In genomic region chr16:50616883-50617629, GRCh38 we compare ENCODE assay signal across 12 cellular contexts.
DNase-seq lines count a peak whose midpoint lies in the region; ATAC-seq and TF ChIP-seq lines count a peak whose summit lies in the region.
"Had no signal": no experiment of that assay in that cellular context is flagged by ENCODE, and none has a peak within 500 bp of the region (broad histone marks: within the 10 kb centered on the region; RNA-seq: fewer than 3 reads in every experiment).

No MANE protein-coding gene starts in this region.

- no peaks in the 10 kb centered on the region for H3K36me3 ChIP-seq in OCI-LY3 (replicated peaks; ENCODE audit: low read depth, low read length)
- H3K36me3 ChIP-seq in kidney epithelial cell (ENCODE audit: control insufficient read depth, insufficient read depth, low read length) = no peaks in the 10 kb centered on the region
- H3K36me3 ChIP-seq in smooth muscle cell (ENCODE audit: low read depth) = no peaks in the 10 kb centered on the region

- no peaks in the 10 kb centered on the region for H3K9me3 Mint-ChIP-seq in activated T-cell treated with anti-CD3 and anti-CD28 coated beads, Interleukin-2, amount 50 U/mL, for 4 hours
- H3K9me3 Mint-ChIP-seq: activated CD8-positive, alpha-beta T cell treated with anti-CD3 and anti-CD28 coated beads for 36 hours; activated naive CD8-positive, alpha-beta T cell treated with anti-CD3 and anti-CD28 coated beads, Interleukin-2, amount 10 ng/mL, durations not matched to agents 7 days and 5 days; HFFc6 had no signal

- H3K4me3 ChIP-seq in OCI-LY3 (ENCODE audit: low read length) (no peak overlapping the region), kidney epithelial cell (ENCODE audit: low read depth, low read length) (no peak overlapping the region), smooth muscle cell (no peak overlapping the region), dorsolateral prefrontal cortex (no peak overlapping the region)

- H3K4me2 ChIP-seq in OCI-LY3 (ENCODE audit: low read length) (peak overlapping the region; percentile 10; the same call in 1 of the 2 replicates), smooth muscle cell (peak overlapping the region; percentile 49)

- H3K27ac ChIP-seq in OCI-LY3 (ENCODE audit: low read length) (no peak overlapping the region), smooth muscle cell (ENCODE audit: low read depth) (peak overlapping the region; percentile 26), dorsolateral prefrontal cortex (no peak overlapping the region)

- H3K4me1 ChIP-seq in OCI-LY3 (ENCODE audit: low read length) = peaks cover 24% of the 10 kb centered on the region
- H3K4me1 ChIP-seq in smooth muscle cell (ENCODE audit: low read depth) = peaks cover 5% of the 10 kb centered on the region

- H3K79me2 ChIP-seq in OCI-LY3 (ENCODE audit: low read length) (no peaks in the 10 kb centered on the region), smooth muscle cell (ENCODE audit: low read depth) (no peaks in the 10 kb centered on the region)

- no peak for DNase-seq in activated T-cell treated with anti-CD3 and anti-CD28 coated beads, Interleukin-2, amount 50 U/mL, for 4 hours
- DNase-seq in activated T-cell treated with anti-CD3 and anti-CD28 coated beads, Interleukin-2, amount 50 U/mL, for 1 hour = no peak
- DNase-seq in kidney epithelial cell (ENCODE audit: low read depth) (peak; percentile 28), smooth muscle cell (lab: John Stamatoyannopoulos, UW; ENCODE audit: unreplicated experiment) (no peak), COLO829 (ENCODE audit: low spot score) (no peak), HEK293T (ENCODE audit: extremely low spot score) (no peak), dorsolateral prefrontal cortex (no peak)
- DNase-seq: activated CD8-positive, alpha-beta T cell treated with anti-CD3 and anti-CD28 coated beads for 36 hours; activated naive CD8-positive, alpha-beta T cell treated with anti-CD3 and anti-CD28 coated beads, Interleukin-2, amount 10 ng/mL, durations not matched to agents 7 days and 5 days; HFFc6; NCI-H187 had no signal

- H3K27me3 ChIP-seq in OCI-LY3 (ENCODE audit: low read depth, low read length) (no peaks in the 10 kb centered on the region), kidney epithelial cell (ENCODE audit: control insufficient read depth, insufficient read depth, low read length) (no peaks in the 10 kb centered on the region), smooth muscle cell (ENCODE audit: low read depth) (no peaks in the 10 kb centered on the region), dorsolateral prefrontal cortex (peaks cover 0 to 4% (median 0%) of the 10 kb centered on the region in 45 donors)

- no peaks in the 10 kb centered on the region for H3K27me3 Mint-ChIP-seq in activated T-cell treated with anti-CD3 and anti-CD28 coated beads, Interleukin-2, amount 50 U/mL, for 4 hours (ENCODE audit: low read depth)
- H3K27me3 Mint-ChIP-seq: activated CD8-positive, alpha-beta T cell treated with anti-CD3 and anti-CD28 coated beads for 36 hours; activated naive CD8-positive, alpha-beta T cell treated with anti-CD3 and anti-CD28 coated beads, Interleukin-2, amount 10 ng/mL, durations not matched to agents 7 days and 5 days had no signal

- POLR2A ChIA-PET in HEK293T (lab: Yijun Ruan, JAX) = no interaction called here

- TF ChIP-seq CTCF in OCI-LY3 (IDR thresholded peaks at IDR 0.05; ENCODE audit: low read depth, low read length) (no peak), kidney epithelial cell (IDR thresholded peaks at IDR 0.05; ENCODE audit: insufficient read depth, low read length, poor library complexity, severe bottlenecking) (no peak), smooth muscle cell (IDR thresholded peaks at IDR 0.05; ENCODE audit: borderline replicate concordance, insufficient read depth, poor library complexity, severe bottlenecking) (no peak), dorsolateral prefrontal cortex (IDR thresholded peaks at IDR 0.05 in 54 of 56, conservative IDR thresholded peaks at IDR 0.05 in 2 of 56; ENCODE audit: low read depth in 1 of 56, partially characterized antibody in 56 of 56) (no peak)

- H4K20me1 ChIP-seq in OCI-LY3 (ENCODE audit: insufficient read depth, low read length) (no peaks in the 10 kb centered on the region), smooth muscle cell (ENCODE audit: low read depth) (no peaks in the 10 kb centered on the region)

- H2AFZ ChIP-seq in OCI-LY3 (ENCODE audit: low read depth, low read length) (no peak overlapping the region), smooth muscle cell (ENCODE audit: low read depth) (no peak overlapping the region)

- H3K36me3 Mint-ChIP-seq in activated T-cell treated with anti-CD3 and anti-CD28 coated beads, Interleukin-2, amount 50 U/mL, for 4 hours (ENCODE audit: insufficient read depth) = no peaks in the 10 kb centered on the region
- H3K36me3 Mint-ChIP-seq: activated naive CD8-positive, alpha-beta T cell treated with anti-CD3 and anti-CD28 coated beads, Interleukin-2, amount 10 ng/mL, durations not matched to agents 7 days and 5 days had no signal

- H3K4me1 Mint-ChIP-seq in activated T-cell treated with anti-CD3 and anti-CD28 coated beads, Interleukin-2, amount 50 U/mL, for 4 hours (ENCODE audit: low read depth) = peaks cover 11% of the 10 kb centered on the region

- H3K9me3 ChIP-seq in OCI-LY3 (ENCODE audit: insufficient read depth, low read length) (no peaks in the 10 kb centered on the region), smooth muscle cell (replicated peaks; ENCODE audit: low read depth) (no peaks in the 10 kb centered on the region)

- CTCF ChIA-PET in HEK293T (lab: Yijun Ruan, JAX) = no interaction called here

- 33% methylated on average over 11 of the region's 11 CpGs for WGBS in smooth muscle cell (ENCODE audit: low lambda C conversion rate)

- peak; percentile 25 to 37 for ATAC-seq in activated T-cell treated with anti-CD3 and anti-CD28 coated beads, Interleukin-2, amount 50 U/mL, for 4 hours
- ATAC-seq: activated CD8-positive, alpha-beta T cell treated with anti-CD3 and anti-CD28 coated beads for 36 hours had no signal

- H3K9ac ChIP-seq in OCI-LY3 (ENCODE audit: low read length) = no peak overlapping the region
- H3K9ac ChIP-seq in smooth muscle cell (ENCODE audit: low read depth) = no peak overlapping the region

- no peaks in the 10 kb centered on the region for H3F3A ChIP-seq in smooth muscle cell (ENCODE audit: low read depth)

- H3K4me3 Mint-ChIP-seq in activated T-cell treated with anti-CD3 and anti-CD28 coated beads, Interleukin-2, amount 50 U/mL, for 4 hours = no peak overlapping the region
- H3K4me3 Mint-ChIP-seq: activated CD8-positive, alpha-beta T cell treated with anti-CD3 and anti-CD28 coated beads for 36 hours; activated naive CD8-positive, alpha-beta T cell treated with anti-CD3 and anti-CD28 coated beads, Interleukin-2, amount 10 ng/mL, durations not matched to agents 7 days and 5 days; HFFc6 had no signal

- intact Hi-C loops in dorsolateral prefrontal cortex (cut with DNase I) = no loop called here

TF ChIP-seq in HEK293T, 16 proteins besides CTCF, POLR2A, EP300 and RAD21:
- TF ChIP-seq, protein P1, sequence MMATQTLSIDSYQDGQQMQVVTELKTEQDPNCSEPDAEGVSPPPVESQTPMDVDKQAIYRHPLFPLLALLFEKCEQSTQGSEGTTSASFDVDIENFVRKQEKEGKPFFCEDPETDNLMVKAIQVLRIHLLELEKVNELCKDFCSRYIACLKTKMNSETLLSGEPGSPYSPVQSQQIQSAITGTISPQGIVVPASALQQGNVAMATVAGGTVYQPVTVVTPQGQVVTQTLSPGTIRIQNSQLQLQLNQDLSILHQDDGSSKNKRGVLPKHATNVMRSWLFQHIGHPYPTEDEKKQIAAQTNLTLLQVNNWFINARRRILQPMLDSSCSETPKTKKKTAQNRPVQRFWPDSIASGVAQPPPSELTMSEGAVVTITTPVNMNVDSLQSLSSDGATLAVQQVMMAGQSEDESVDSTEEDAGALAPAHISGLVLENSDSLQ (IDR thresholded peaks at IDR 0.05) = no peak
- TF ChIP-seq SP1 (IDR thresholded peaks at IDR 0.05) (no peak), ZNF384 (IDR thresholded peaks at IDR 0.05) (no peak), SUZ12 (IDR thresholded peaks at IDR 0.05) (no peak), FOXA1 (IDR thresholded peaks at IDR 0.05) (no peak), TARDBP (IDR thresholded peaks at IDR 0.05) (no peak), FOXM1 (IDR thresholded peaks at IDR 0.05; ENCODE audit: borderline replicate concordance) (no peak), CTBP1 (IDR thresholded peaks at IDR 0.05; ENCODE audit: borderline replicate concordance) (no peak), NFRKB (IDR thresholded peaks at IDR 0.05) (no peak), ELF4 (IDR thresholded peaks at IDR 0.05) (no peak), ARNT (IDR thresholded peaks at IDR 0.05) (no peak), L3MBTL2 (conservative IDR thresholded peaks at IDR 0.05) (no peak), FOXK2 (IDR thresholded peaks at IDR 0.05) (no peak)
